In the genomic region with DNA sequence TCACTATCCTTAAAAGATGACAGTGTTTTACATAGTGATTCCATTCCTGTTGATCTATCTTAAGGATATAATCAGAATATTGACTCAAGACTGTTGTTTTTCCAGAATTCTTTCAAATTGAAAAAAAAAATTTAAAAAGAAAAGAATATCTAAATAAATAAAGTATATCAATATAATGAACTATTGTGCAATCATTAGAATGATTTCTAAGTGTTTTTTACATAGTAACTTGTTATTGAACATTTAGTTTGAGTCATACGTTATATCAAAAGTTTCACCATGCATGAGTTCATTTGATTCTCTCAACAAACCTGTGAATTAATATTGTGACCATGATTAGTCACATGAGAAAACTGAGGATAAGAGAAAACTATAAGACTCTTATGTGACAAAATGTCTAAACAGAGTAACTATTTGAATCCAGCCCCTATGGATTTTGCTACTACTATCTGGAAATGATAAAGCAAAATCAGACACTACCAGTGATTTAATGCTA, we compare ENCODE assay signal across 14 cellular contexts. TPM values are rescaled to one million over a fixed set of nuclear protein-coding genes. Genes with fewer than 3 reads are reported as not detected.
DNase-seq lines count a peak whose midpoint lies in the region; ATAC-seq, FAIRE-seq and TF ChIP-seq lines count a peak whose summit lies in the region.
"Had no signal": no experiment of that assay in that cellular context is flagged by ENCODE, and none has a peak within 500 bp of the region (broad histone marks: within the 10 kb centered on the region; RNA-seq: fewer than 3 reads in every experiment).

No MANE protein-coding gene starts in this region.

- H3K36me3 Mint-ChIP-seq in Caco-2 (ENCODE audit: insufficient read depth, unreplicated experiment) (no peaks in the 10 kb centered on the region), chondrocyte (ENCODE audit: low read depth) (no peaks in the 10 kb centered on the region)
- H3K36me3 Mint-ChIP-seq: CD4-positive, CD25-positive, alpha-beta regulatory T cell had no signal

- TF ChIP-seq POLR2A in HCT116 (IDR thresholded peaks at IDR 0.05; ENCODE audit: borderline replicate concordance, extremely low read depth, insufficient read depth, insufficient read length) = no peak
- TF ChIP-seq POLR2A in K562 (conservative IDR thresholded peaks at IDR 0.05) = no peak

- no peak overlapping the region for H3K18ac ChIP-seq in trophoblast cell (ENCODE audit: low read length)

- no peak for TF ChIP-seq RAD21 in HCT116 (IDR thresholded peaks at IDR 0.05; ENCODE audit: low read depth)
- TF ChIP-seq RAD21 in K562 (CRISPR knock-in tag; conservative IDR thresholded peaks at IDR 0.05 in 1 of 2, IDR thresholded peaks at IDR 0.05 in 1 of 2) = no peak

- H3K79me2 ChIP-seq in HCT116 (ENCODE audit: insufficient read depth, low read length) (no peaks in the 10 kb centered on the region), K562 (ENCODE audit: control insufficient read depth, insufficient read depth, low read length) (no peaks in the 10 kb centered on the region), keratinocyte (ENCODE audit: control insufficient read depth, insufficient read depth, low read length) (no peaks in the 10 kb centered on the region), trophoblast cell (ENCODE audit: control insufficient read depth, insufficient read depth, low read length, poor library complexity) (no peaks in the 10 kb centered on the region)

- H2AFZ ChIP-seq in HCT116 (ENCODE audit: low read depth, low read length, poor library complexity, severe bottlenecking) (peak overlapping the region; percentile 95), K562 (ENCODE audit: low read depth, low read length) (no peak overlapping the region), keratinocyte (ENCODE audit: control insufficient read depth, low read length) (peak overlapping the region; percentile 6), trophoblast cell (ENCODE audit: insufficient read depth, low read length, poor library complexity) (no peak overlapping the region)

- CTCF ChIA-PET in Caco-2 (lab: Charles Lee) = no interaction called here
- CTCF ChIA-PET in HCT116 (lab: Charles Lee) = no interaction called here
- CTCF ChIA-PET in K562 (lab: Yijun Ruan, JAX; ENCODE audit: low intra/inter-chr PET ratio) = no interaction called here

- no peak overlapping the region for H3K4ac ChIP-seq in trophoblast cell (ENCODE audit: low read depth, low read length)

- H2BK12ac ChIP-seq in trophoblast cell (ENCODE audit: low read length) = no peak overlapping the region

- BruUV-seq in Caco-2 (replicated peaks; lab: Mats Ljungman, UMichigan) (no TSS peak), HCT116 (replicated peaks; lab: Mats Ljungman, UMichigan) (no TSS peak), K562 (replicated peaks; lab: Mats Ljungman, UMichigan) (no TSS peak)

- peaks cover 39% of the 10 kb centered on the region for H3K4me1 ChIP-seq in Caco-2
- H3K4me1 ChIP-seq in HCT116 (ENCODE audit: control insufficient read depth in 1 of 2, insufficient read depth in 2 of 2, low read length in 2 of 2) = peaks cover 0 to 19% of the 10 kb centered on the region in 2 experiments; a peak in 2 of 4 replicates
- H3K4me1 ChIP-seq in K562 (replicated peaks in 1 of 2; ENCODE audit: control insufficient read depth in 2 of 2, insufficient read depth in 2 of 2, low read length in 2 of 2) = peaks cover 4 to 5% of the 10 kb centered on the region in 2 experiments; a peak in 2 of 5 replicates
- H3K4me1 ChIP-seq in keratinocyte (ENCODE audit: control insufficient read depth, extremely low read depth, insufficient read depth, low read length) = peaks cover 31% of the 10 kb centered on the region
- H3K4me1 ChIP-seq in trophoblast cell (ENCODE audit: control insufficient read depth in 1 of 2, insufficient read depth in 2 of 2, low read length in 2 of 2) = peaks cover 2% of the 10 kb centered on the region in 2 experiments

- no peak for TF ChIP-seq CTCF in Caco-2 (IDR thresholded peaks at IDR 0.05; ENCODE audit: insufficient read depth in 1 of 2, low read depth in 1 of 2, low read length in 1 of 2, severe bottlenecking in 1 of 2, unreplicated experiment in 1 of 2)
- TF ChIP-seq CTCF in HCT116 (IDR thresholded peaks at IDR 0.05 in 2 of 3, conservative IDR thresholded peaks at IDR 0.05 in 1 of 3; ENCODE audit: borderline replicate concordance in 1 of 3, insufficient read depth in 1 of 3, low read depth in 2 of 3, low read length in 2 of 3) = no peak
- TF ChIP-seq CTCF in K562 (IDR thresholded peaks at IDR 0.05 in 2 of 3, conservative IDR thresholded peaks at IDR 0.05 in 1 of 3; ENCODE audit: insufficient read depth in 2 of 3, low read depth in 1 of 3, low read length in 3 of 3) = no peak
- no peak for TF ChIP-seq CTCF in keratinocyte (optimal IDR thresholded peaks at IDR 0.05 in 1 of 3, IDR thresholded peaks at IDR 0.05 in 1 of 3, conservative IDR thresholded peaks at IDR 0.05 in 1 of 3; ENCODE audit: extremely low read depth in 1 of 3, insufficient read depth in 2 of 3, low read length in 3 of 3)
- no peak for TF ChIP-seq CTCF in chondrocyte (IDR thresholded peaks at IDR 0.05)

- in situ Hi-C loops in K562 (cut with MboI) = no loop called here

- POLR2A ChIA-PET in Caco-2 (lab: Charles Lee) (no interaction called here), HCT116 (lab: Charles Lee) (interaction anchor here (1.8 kb wide), 1 partner anchor 46 kb away, joined by 8 read pairs; a partner anchor contains a TSS), K562 (lab: Yijun Ruan, JAX) (no interaction called here)

- no peak overlapping the region for H3K9ac ChIP-seq in HCT116 (ENCODE audit: low read length)
- H3K9ac ChIP-seq in K562 (ENCODE audit: insufficient read depth in 1 of 2, low read depth in 2 of 2, low read length in 2 of 2) = no peak overlapping the region
- no peak overlapping the region for H3K9ac ChIP-seq in keratinocyte (ENCODE audit: control insufficient read depth, extremely low read depth, insufficient read depth, low read length)
- no peak overlapping the region for H3K9ac ChIP-seq in trophoblast cell (ENCODE audit: low read length)

- no peak overlapping the region for H4K91ac ChIP-seq in trophoblast cell (ENCODE audit: low read depth, low read length)

- intact Hi-C loops in Caco-2 (cut with micrococcal nuclease; ENCODE audit: unreplicated experiment) (no loop called here), HCT116 (cut with micrococcal nuclease) (no loop called here), K562 (cut with micrococcal nuclease) (no loop called here)

- H3K9me3 ChIP-seq in Caco-2 (no peaks in the 10 kb centered on the region), HCT116 (ENCODE audit: control insufficient read depth in 1 of 2, insufficient read depth in 1 of 2, low read depth in 1 of 2, low read length in 2 of 2) (no peaks in the 10 kb centered on the region), K562 (replicated peaks; ENCODE audit: control insufficient read depth, insufficient read depth, low read depth, low read length) (no peaks in the 10 kb centered on the region), keratinocyte (ENCODE audit: control insufficient read depth, low read depth, low read length) (no peaks in the 10 kb centered on the region), trophoblast cell (ENCODE audit: insufficient read depth, low read depth, low read length) (no peaks in the 10 kb centered on the region)

- H3K9me1 ChIP-seq in K562 (ENCODE audit: control insufficient read depth, insufficient read depth, low read length) (no peaks in the 10 kb centered on the region), keratinocyte (ENCODE audit: control insufficient read depth, extremely low read depth, insufficient read depth, low read length) (no peaks in the 10 kb centered on the region)

- no peak for DNase-seq in Caco-2
- no peak for DNase-seq in HCT116 (ENCODE audit: low read depth, low spot score)
- DNase-seq in K562 (ENCODE audit: extremely low read depth in 1 of 4, low spot score in 3 of 4) = no peak
- DNase-seq in keratinocyte (ENCODE audit: low read depth, low spot score) = no peak
- no peak for DNase-seq in chondrocyte (ENCODE audit: low spot score)
- no peak for DNase-seq in trophoblast cell
- DNase-seq in NCI-H187 treated with DMSO at 0.1 percent for 48 hours (lab: John Stamatoyannopoulos, UW) = no peak
- DNase-seq: H9, NCI-H1105 treated with DMSO at 0.1 percent for 48 hours, NCI-H1694 treated with DMSO at 0.1 percent for 48 hours, NCI-H748 treated with DMSO at 0.1 percent for 48 hours, OCI-M1 had no signal

- no peak overlapping the region for H3K14ac ChIP-seq in trophoblast cell (ENCODE audit: low read length)

- H3K27ac Mint-ChIP-seq in Caco-2 (ENCODE audit: unreplicated experiment) (peak overlapping the region; percentile 77), chondrocyte (ENCODE audit: unreplicated experiment) (no peak overlapping the region)
- H3K27ac Mint-ChIP-seq: H9 had no signal

- dilution Hi-C loops in keratinocyte (cut with MboI; ENCODE audit: extremely low pct_ligation_motif_present, low sequenced_read_pairs) = no loop called here

- ATAC-seq in HCT116 (no peak), K562 (no peak)
- ATAC-seq: Right ventricle myocardium inferior had no signal

- H3K36me3 ChIP-seq in Caco-2 (ENCODE audit: control insufficient read depth, insufficient read depth, low read length) = no peaks in the 10 kb centered on the region
- no peaks in the 10 kb centered on the region for H3K36me3 ChIP-seq in HCT116 (ENCODE audit: control insufficient read depth in 1 of 2, insufficient read depth in 2 of 2, low read length in 2 of 2)
- H3K36me3 ChIP-seq in K562 (ENCODE audit: control insufficient read depth, insufficient read depth, low read length) = no peaks in the 10 kb centered on the region
- H3K36me3 ChIP-seq in keratinocyte (ENCODE audit: control insufficient read depth in 2 of 2, extremely low read depth in 1 of 2, insufficient read depth in 2 of 2, low read length in 2 of 2) = no peaks in the 10 kb centered on the region
- H3K36me3 ChIP-seq in trophoblast cell (ENCODE audit: control insufficient read depth in 1 of 2, insufficient read depth in 2 of 2, low read length in 2 of 2) = no peaks in the 10 kb centered on the region

- H3K27me3 Mint-ChIP-seq in Caco-2 (ENCODE audit: insufficient read depth, unreplicated experiment) (no peaks in the 10 kb centered on the region), chondrocyte (ENCODE audit: low read depth) (no peaks in the 10 kb centered on the region)
- H3K27me3 Mint-ChIP-seq: CD4-positive, CD25-positive, alpha-beta regulatory T cell had no signal

- H3K27me3 ChIP-seq in Caco-2 (replicated peaks; ENCODE audit: control insufficient read depth, insufficient read depth, low read length) (no peaks in the 10 kb centered on the region), HCT116 (ENCODE audit: insufficient read depth, low read length) (no peaks in the 10 kb centered on the region), K562 (ENCODE audit: control insufficient read depth in 2 of 2, insufficient read depth in 2 of 2, low read length in 2 of 2) (no peaks in the 10 kb centered on the region), keratinocyte (ENCODE audit: control insufficient read depth, extremely low read depth, insufficient read depth, low read length) (no peaks in the 10 kb centered on the region), trophoblast cell (ENCODE audit: insufficient read depth, low read length) (no peaks in the 10 kb centered on the region)

- H3K23ac ChIP-seq in trophoblast cell (ENCODE audit: low read length) = no peak overlapping the region

- RAD21 ChIA-PET in HCT116 (lab: Charles Lee; ENCODE audit: low non-redundant PET in 1 of 2, low total read pairs in 2 of 2, uncharacterized antibody in 2 of 2, unreplicated experiment in 2 of 2) = no interaction called here

- peaks cover 1% of the 10 kb centered on the region for H3K79me1 ChIP-seq in trophoblast cell (ENCODE audit: low read length)

- WGBS in K562 (ENCODE audit: insufficient coverage, low coverage, missing lambda C conversion rate) = 95% methylated on average over 1 of the region's 1 CpG
- WGBS in trophoblast cell (ENCODE audit: extremely low coverage, insufficient coverage, insufficient read length) = no CpG with 5 or more reads among the region's 1 CpG

- H3K4me1 Mint-ChIP-seq in Caco-2 (ENCODE audit: low read depth, unreplicated experiment) (peaks cover 42% of the 10 kb centered on the region), chondrocyte (ENCODE audit: low read depth) (peaks cover 4% of the 10 kb centered on the region)

- H3K4me2 ChIP-seq in HCT116 (ENCODE audit: low read length) (no peak overlapping the region), K562 (ENCODE audit: insufficient read depth, low read length) (no peak overlapping the region), keratinocyte (ENCODE audit: control insufficient read depth, extremely low read depth, insufficient read depth, low read depth, low read length) (no peak overlapping the region), trophoblast cell (ENCODE audit: low read length) (no peak overlapping the region)

- no peak overlapping the region for H2AK5ac ChIP-seq in trophoblast cell (ENCODE audit: low read length)

- H3K4me3 Mint-ChIP-seq in Caco-2 (ENCODE audit: unreplicated experiment) (peak overlapping the region; percentile 44), chondrocyte (ENCODE audit: unreplicated experiment) (no peak overlapping the region)
- H3K4me3 Mint-ChIP-seq: CD4-positive, CD25-positive, alpha-beta regulatory T cell; H9 had no signal

- no peak overlapping the region for H4K8ac ChIP-seq in trophoblast cell (ENCODE audit: low read depth, low read length)

- no peak overlapping the region for H4K12ac ChIP-seq in trophoblast cell (ENCODE audit: low read depth, low read length)

- FAIRE-seq in K562 (lab: Jason Lieb, UNC) = no peak
- FAIRE-seq in keratinocyte (lab: Jason Lieb, UNC) = no peak

- H4K20me1 ChIP-seq in HCT116 (ENCODE audit: insufficient read depth) = no peaks in the 10 kb centered on the region
- H4K20me1 ChIP-seq in K562 (replicated peaks; ENCODE audit: control insufficient read depth, insufficient read depth, low read length) = no peaks in the 10 kb centered on the region
- H4K20me1 ChIP-seq in keratinocyte (ENCODE audit: control insufficient read depth, extremely low read depth, insufficient read depth, low read length) = no peaks in the 10 kb centered on the region

- H2BK5ac ChIP-seq in trophoblast cell (ENCODE audit: low read depth, low read length, poor library complexity) = no peak overlapping the region

- no peak overlapping the region for H2BK120ac ChIP-seq in trophoblast cell (ENCODE audit: insufficient read depth, low read length, poor library complexity)

- H3K27ac ChIP-seq in HCT116 (ENCODE audit: low read depth, low read length) = no peak overlapping the region
- no peak overlapping the region for H3K27ac ChIP-seq in K562 (ENCODE audit: extremely low read depth, low read depth, low read length)
- H3K27ac ChIP-seq in keratinocyte (ENCODE audit: control insufficient read depth, insufficient read depth, low read length) = peak overlapping the region; percentile 92
- no peak overlapping the region for H3K27ac ChIP-seq in trophoblast cell (ENCODE audit: low read depth, low read length)

- no peaks in the 10 kb centered on the region for H3K9me3 Mint-ChIP-seq in Caco-2 (ENCODE audit: unreplicated experiment)
- no peaks in the 10 kb centered on the region for H3K9me3 Mint-ChIP-seq in chondrocyte (ENCODE audit: low read depth)
- H3K9me3 Mint-ChIP-seq: CD4-positive, CD25-positive, alpha-beta regulatory T cell had no signal

- no peaks in the 10 kb centered on the region for H3K9me2 ChIP-seq in HCT116 (ENCODE audit: insufficient read depth)

- no peak for TF ChIP-seq EP300 in K562 (IDR thresholded peaks at IDR 0.05; ENCODE audit: low read length)

- H3K4me3 ChIP-seq in Caco-2 (ENCODE audit: low read depth, low read length) (no peak overlapping the region), HCT116 (replicated peaks in 1 of 2; ENCODE audit: low read depth in 1 of 2, low read length in 2 of 2) (no peak overlapping the region), K562 (no peak overlapping the region), keratinocyte (ENCODE audit: control insufficient read depth in 2 of 3, extremely low read depth in 1 of 3, insufficient read depth in 2 of 3, low read depth in 1 of 3, low read length in 3 of 3) (no peak overlapping the region), trophoblast cell (ENCODE audit: low read depth, low read length) (no peak overlapping the region)

RNA-seq across cellular contexts. Expression of a gene that starts 46.1 kb away (rescaled TPM):
- total RNA-seq in Caco-2 (2022) = 78.5 and 84.5 TPM in 2 replicates
- 82.2 TPM for total RNA-seq in HCT116 (2021; ENCODE audit: unreplicated experiment)
- polyA plus RNA-seq in HCT116 (2012) = 119 and 155 TPM in 2 replicates
- 54.5 and 86.4 TPM in 2 replicates for total RNA-seq in K562 (2011; cell fraction: chromatin; rRNA removed; ENCODE audit: low replicate concordance)
- total RNA-seq in K562 (2011; cell fraction: nucleolus; rRNA removed) = 136 and 139 TPM in 2 replicates
- 92.4 and 113 TPM in 2 replicates for total RNA-seq in K562 (2011; cell fraction: nucleoplasm; rRNA removed)
- 6.9 and 10.3 TPM in 2 replicates for total RNA-seq in K562 (2014; rRNA removed)
- total RNA-seq in K562 (2014; rRNA removed; fragmentation: Illumina TruSeq; extraction: Trizol) = 7.4 and 8.0 TPM in 2 replicates
- total RNA-seq in K562 (2015; rRNA removed; fragmentation: Illumina TruSeq; extraction: Trizol) = 4.5 TPM in 2 replicates
- 23.9 and 25.2 TPM in 2 replicates for total RNA-seq in K562 (2021)
- polyA plus RNA-seq in K562 (2011; rRNA removed) = 11.7 and 19.1 TPM in 2 replicates
- 6.6 and 12.0 TPM in 2 replicates for polyA plus RNA-seq in K562 (2011; cell fraction: cytosol; rRNA removed)
- polyA plus RNA-seq in K562 (2011; cell fraction: nucleus; rRNA removed) = 52.6 and 53.4 TPM in 2 replicates
- polyA plus RNA-seq in K562 (2012) = 14.7 and 29.2 TPM in 2 replicates
- polyA plus RNA-seq in K562 (2014; fragmentation: Illumina TruSeq; extraction: Trizol) = 11.1 and 12.6 TPM in 2 replicates
- polyA plus RNA-seq in K562 (2014; fragmentation: Nextera tagmentation; extraction: Ambion mirVana) = 1 to 10 TPM; 3.2 to 3.7 TPM
- 8.6 and 10.2 TPM in 2 replicates for polyA plus RNA-seq in K562 (2014; rRNA removed)
- 33.0 and 43.0 TPM in 2 replicates for polyA minus RNA-seq in K562 (2011; rRNA and poly(A)+ RNA removed)
- 10.3 and 16.2 TPM in 2 replicates for polyA minus RNA-seq in K562 (2011; cell fraction: cytosol; rRNA and poly(A)+ RNA removed)
- polyA minus RNA-seq in K562 (2011; cell fraction: nucleus; rRNA and poly(A)+ RNA removed) = 87.2 and 133 TPM in 2 replicates
- polyA plus RNA-seq in keratinocyte = 174 to 250 TPM (median 213 TPM) in 3 replicates
- 159 TPM for polyA plus RNA-seq in keratinocyte (2011; ENCODE audit: low read depth)
- 111 and 137 TPM in 2 replicates for polyA plus RNA-seq in keratinocyte (2011; cell fraction: cytosol; rRNA removed)
- 564 and 626 TPM in 2 replicates for polyA plus RNA-seq in keratinocyte (2011; cell fraction: nucleus; rRNA removed)
- 148 and 270 TPM in 2 replicates for polyA plus RNA-seq in keratinocyte (2012; ENCODE audit: low replicate concordance)
- polyA minus RNA-seq in keratinocyte = 425 to 516 TPM (median 456 TPM) in 3 replicates
- 131 TPM for polyA minus RNA-seq in keratinocyte (2011; cell fraction: cytosol; rRNA and poly(A)+ RNA removed)
- 587 and 853 TPM in 2 replicates for polyA minus RNA-seq in keratinocyte (2011; cell fraction: nucleus; rRNA and poly(A)+ RNA removed)
- total RNA-seq in chondrocyte = 201 to 355 TPM (median 330 TPM) in 3 replicates
- 113 TPM in 2 replicates for polyA plus RNA-seq in trophoblast cell (2013)

Comparison
In these comparisons a context has a peak if more than half of its experiments do, and no peak if none do; other contexts are left out.
1. H2AFZ ChIP-seq: peak in HCT116 (single experiment) and keratinocyte (single experiment); none in K562 (single experiment) and trophoblast cell (single experiment).